In genomic region chr4:185219551-185220344, GRCh38 we compare ENCODE assay signal across 8 cellular contexts. TPM values are rescaled to one million over a fixed set of nuclear protein-coding genes. Genes with fewer than 3 reads are reported as not detected.
DNase-seq lines count a peak whose midpoint lies in the region; ATAC-seq, FAIRE-seq and TF ChIP-seq lines count a peak whose summit lies in the region.

No MANE protein-coding gene starts in this region.

- TF ChIP-seq CTCF in WTC11 (IDR thresholded peaks at IDR 0.05): no peak

- intact Hi-C loops in activated CD4-positive, alpha-beta T cell treated with anti-CD3 and anti-CD28 coated beads, Interleukin-2, amount 10 ng/mL, durations not matched to agents 24 days and 14 days (cut with micrococcal nuclease): loop anchor here (10.0 kb wide), 1 partner anchor 375 kb away; no protein-coding TSS in a partner anchor

- DNase-seq in activated CD4-positive, alpha-beta T cell treated with anti-CD3 and anti-CD28 coated beads, Interleukin-2, amount 10 ng/mL, durations not matched to agents 24 days and 14 days: no peak
- DNase-seq in activated CD4-positive, alpha-beta T cell treated with anti-CD3 and anti-CD28 coated beads, Interleukin-2, amount 10 ng/mL, durations not matched to agents 7 days and 5 days: no peak
- DNase-seq in WTC11 (ENCODE audit: low spot score) (no peak), mucosa of gallbladder (ENCODE audit: low spot score) (peak; percentile 60), H54 (ENCODE audit: insufficient read length, low spot score) (no peak), activated T-cell treated with anti-CD3 and anti-CD28 coated beads for 4 hours (no peak)
- DNase-seq in activated T-cell treated with anti-CD3 and anti-CD28 coated beads, Interleukin-2, amount 50 U/mL, for 48 hours: no peak

- CTCF ChIA-PET in activated CD4-positive, alpha-beta T cell treated with anti-CD3 and anti-CD28 coated beads, Interleukin-2, amount 10 ng/mL, durations not matched to agents 7 days and 5 days (lab: Charles Lee): interaction anchor here (0.7 kb wide), 1 partner anchor 157 kb away, joined by 3 read pairs; no protein-coding TSS in a partner anchor
- CTCF ChIA-PET in WTC11 (lab: Charles Lee): no interaction called here

- TF ChIP-seq POLR2A in H54 (IDR thresholded peaks at IDR 0.05; ENCODE audit: low read depth, low read length): no peak

- peak overlapping the region; percentile 8 for H3K27ac Mint-ChIP-seq in activated CD4-positive, alpha-beta T cell treated with anti-CD3 and anti-CD28 coated beads, Interleukin-2, amount 10 ng/mL, durations not matched to agents 24 days and 14 days
- no peak overlapping the region for H3K27ac Mint-ChIP-seq in activated CD4-positive, alpha-beta T cell treated with anti-CD3 and anti-CD28 coated beads, Interleukin-2, amount 10 ng/mL, durations not matched to agents 7 days and 5 days
- H3K27ac Mint-ChIP-seq in WTC11: peak overlapping the region; percentile 67; the same call in 1 of the 2 replicates

- no peak overlapping the region for H3K4me3 Mint-ChIP-seq in activated CD4-positive, alpha-beta T cell treated with anti-CD3 and anti-CD28 coated beads, Interleukin-2, amount 10 ng/mL, durations not matched to agents 24 days and 14 days
- H3K4me3 Mint-ChIP-seq in activated CD4-positive, alpha-beta T cell treated with anti-CD3 and anti-CD28 coated beads, Interleukin-2, amount 10 ng/mL, durations not matched to agents 7 days and 5 days: no peak overlapping the region
- H3K4me3 Mint-ChIP-seq in WTC11: no peak overlapping the region

- H3K36me3 Mint-ChIP-seq in activated CD4-positive, alpha-beta T cell treated with anti-CD3 and anti-CD28 coated beads, Interleukin-2, amount 10 ng/mL, durations not matched to agents 24 days and 14 days (ENCODE audit: low read depth): peaks cover 5% of the 10 kb centered on the region
- peaks cover 5% of the 10 kb centered on the region for H3K36me3 Mint-ChIP-seq in activated CD4-positive, alpha-beta T cell treated with anti-CD3 and anti-CD28 coated beads, Interleukin-2, amount 10 ng/mL, durations not matched to agents 7 days and 5 days (ENCODE audit: low read depth)
- H3K36me3 Mint-ChIP-seq in WTC11: 0 out of 2 replicates have a peak, but pooled peaks cover 3% of the 10 kb centered on the region

- peaks cover 16% of the 10 kb centered on the region for H3K4me1 Mint-ChIP-seq in activated CD4-positive, alpha-beta T cell treated with anti-CD3 and anti-CD28 coated beads, Interleukin-2, amount 10 ng/mL, durations not matched to agents 24 days and 14 days
- peaks cover 2% of the 10 kb centered on the region for H3K4me1 Mint-ChIP-seq in activated CD4-positive, alpha-beta T cell treated with anti-CD3 and anti-CD28 coated beads, Interleukin-2, amount 10 ng/mL, durations not matched to agents 7 days and 5 days
- peaks cover 34% of the 10 kb centered on the region for H3K4me1 Mint-ChIP-seq in WTC11

- H3K27me3 Mint-ChIP-seq in activated CD4-positive, alpha-beta T cell treated with anti-CD3 and anti-CD28 coated beads, Interleukin-2, amount 10 ng/mL, durations not matched to agents 24 days and 14 days: no peaks in the 10 kb centered on the region
- H3K27me3 Mint-ChIP-seq in activated CD4-positive, alpha-beta T cell treated with anti-CD3 and anti-CD28 coated beads, Interleukin-2, amount 10 ng/mL, durations not matched to agents 7 days and 5 days: no peaks in the 10 kb centered on the region
- no peaks in the 10 kb centered on the region for H3K27me3 Mint-ChIP-seq in WTC11 (ENCODE audit: low read depth)

- peak; percentile 48 for ATAC-seq in HG03097 (IDR thresholded peaks at IDR 0.05; ENCODE audit: low FRiP score, unreplicated experiment)
- ATAC-seq in WTC11: no peak

- FAIRE-seq in H54 (lab: Jason Lieb, UNC): no peak

- POLR2A ChIA-PET in activated CD4-positive, alpha-beta T cell treated with anti-CD3 and anti-CD28 coated beads, Interleukin-2, amount 10 ng/mL, durations not matched to agents 7 days and 5 days (lab: Charles Lee): no interaction called here
- POLR2A ChIA-PET in WTC11 (lab: Charles Lee): no interaction called here

- H3K9me3 Mint-ChIP-seq in activated CD4-positive, alpha-beta T cell treated with anti-CD3 and anti-CD28 coated beads, Interleukin-2, amount 10 ng/mL, durations not matched to agents 24 days and 14 days: peaks cover 3% of the 10 kb centered on the region
- no peaks in the 10 kb centered on the region for H3K9me3 Mint-ChIP-seq in activated CD4-positive, alpha-beta T cell treated with anti-CD3 and anti-CD28 coated beads, Interleukin-2, amount 10 ng/mL, durations not matched to agents 7 days and 5 days
- H3K9me3 Mint-ChIP-seq in WTC11: no peaks in the 10 kb centered on the region

TF ChIP-seq in WTC11, 78 proteins besides CTCF, POLR2A, EP300 and RAD21:
- no peak for TF ChIP-seq HMGA2 (CRISPR knock-in tag; IDR thresholded peaks at IDR 0.05)
- no peak for TF ChIP-seq NFE2L1 (CRISPR knock-in tag; IDR thresholded peaks at IDR 0.05)
TF ChIP-seq in WTC11: peak in this region for 0.

RNA-seq across cellular contexts. Expression of gene SNX25, which starts 10.3 kb away (rescaled TPM):
- total RNA-seq in activated CD4-positive, alpha-beta T cell treated with anti-CD3 and anti-CD28 coated beads, Interleukin-2, amount 10 ng/mL, durations not matched to agents 24 days and 14 days: 27.0 and 27.3 TPM in 2 replicates
- 10 to 100 TPM in 1 of 2 experiments, 1 to 10 TPM in 1; 9.0 to 12.0 TPM for total RNA-seq in activated CD4-positive, alpha-beta T cell treated with anti-CD3 and anti-CD28 coated beads, Interleukin-2, amount 10 ng/mL, durations not matched to agents 7 days and 5 days
- total RNA-seq in WTC11 (2021) (16.9 to 20.9 TPM (median 19.1 TPM) in 3 replicates), mucosa of gallbladder (18.8 TPM)

RNA-seq across cellular contexts. Expression of gene CFAP97, which starts 15.9 kb away (rescaled TPM):
- total RNA-seq in activated CD4-positive, alpha-beta T cell treated with anti-CD3 and anti-CD28 coated beads, Interleukin-2, amount 10 ng/mL, durations not matched to agents 24 days and 14 days: 56.6 and 59.3 TPM in 2 replicates
- 10 to 100 TPM; 32.4 to 44.3 TPM for total RNA-seq in activated CD4-positive, alpha-beta T cell treated with anti-CD3 and anti-CD28 coated beads, Interleukin-2, amount 10 ng/mL, durations not matched to agents 7 days and 5 days
- total RNA-seq in WTC11 (2021) (35.2 to 40.3 TPM (median 36.1 TPM) in 3 replicates), mucosa of gallbladder (32.9 TPM)
